ENCODE assay signal across 23 cellular contexts in the genomic region with DNA sequence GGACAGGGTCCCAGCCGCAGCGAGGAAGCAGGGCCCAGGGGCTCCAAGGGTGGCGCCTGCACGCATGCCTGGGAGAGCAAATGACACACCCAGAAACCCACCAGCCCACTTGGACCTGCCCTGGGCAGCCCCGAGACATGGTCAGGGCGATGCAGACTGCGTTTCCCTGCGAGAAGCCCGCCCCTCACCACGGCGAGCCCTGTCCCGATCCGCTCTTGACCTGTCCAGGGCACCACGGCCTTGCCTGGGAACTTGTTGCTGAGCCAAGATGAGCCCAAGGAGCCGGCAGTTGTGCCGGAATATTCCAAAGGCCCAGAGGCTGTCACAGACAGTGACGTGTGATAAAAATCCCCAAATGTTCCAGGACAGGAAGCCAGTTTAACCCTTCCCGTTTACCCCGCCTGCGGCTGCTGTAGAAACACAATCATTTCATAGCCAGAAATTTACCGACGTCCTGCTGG.
DNase-seq lines count a peak whose midpoint lies in the region; ATAC-seq and TF ChIP-seq lines count a peak whose summit lies in the region.
"Had no signal": no experiment of that assay in that cellular context is flagged by ENCODE, and none has a peak within 500 bp of the region (broad histone marks: within the 10 kb centered on the region; RNA-seq: fewer than 3 reads in every experiment).

No MANE protein-coding gene starts in this region.

- no peaks in the 10 kb centered on the region for H3K79me2 ChIP-seq in smooth muscle cell (ENCODE audit: low read depth)
- H3K79me2 ChIP-seq in neural progenitor cell (ENCODE audit: low read depth) = no peaks in the 10 kb centered on the region

- H3K4me1 ChIP-seq in breast epithelium (no peaks in the 10 kb centered on the region), right lobe of liver (no peaks in the 10 kb centered on the region), smooth muscle cell (ENCODE audit: low read depth) (peaks cover 8% of the 10 kb centered on the region), neural progenitor cell (no peaks in the 10 kb centered on the region)

- H3K4me1 Mint-ChIP-seq in neural progenitor cell = peaks cover 24% of the 10 kb centered on the region

- H3F3A ChIP-seq in smooth muscle cell (ENCODE audit: low read depth) (no peaks in the 10 kb centered on the region), neural progenitor cell (ENCODE audit: low read depth) (no peaks in the 10 kb centered on the region)

- H3K4me2 ChIP-seq in smooth muscle cell = no peak overlapping the region
- H3K4me2 ChIP-seq in neural progenitor cell = no peak overlapping the region

- TF ChIP-seq CTCF in breast epithelium (IDR thresholded peaks at IDR 0.05) (no peak), fibroblast of pulmonary artery (IDR thresholded peaks at IDR 0.05; ENCODE audit: low read length, missing control alignments) (no peak), right lobe of liver (IDR thresholded peaks at IDR 0.05) (no peak), smooth muscle cell (IDR thresholded peaks at IDR 0.05; ENCODE audit: borderline replicate concordance, insufficient read depth, poor library complexity, severe bottlenecking) (no peak), neural progenitor cell (IDR thresholded peaks at IDR 0.05) (no peak)

- H4K20me1 ChIP-seq in smooth muscle cell (ENCODE audit: low read depth) = no peaks in the 10 kb centered on the region
- H4K20me1 ChIP-seq in neural progenitor cell (ENCODE audit: low read depth) = no peaks in the 10 kb centered on the region

- H3K27ac Mint-ChIP-seq in neural progenitor cell = no peak overlapping the region
- H3K27ac Mint-ChIP-seq: activated naive CD8-positive, alpha-beta T cell treated with anti-CD3 and anti-CD28 coated beads for 36 hours; activated T-helper 1 cell treated with anti-CD3 and anti-CD28 coated beads, Interleukin-12 subunit alpha, Interleukin-12 subunit beta, Interleukin-2, Interleukin-4 antibody, amounts not matched to agents 30 ng/mL and 10 ng/mL and 1 ng/mL, durations not matched to agents 14 hours and 24 hours and 36 hours had no signal

- ATAC-seq in right lobe of liver = peak; percentile 43 to 61 (median 48)
- no peak for ATAC-seq in GM18858 (IDR thresholded peaks at IDR 0.05; ENCODE audit: unreplicated experiment)
- ATAC-seq: body of pancreas, GM12878 had no signal

- H3K27me3 ChIP-seq in breast epithelium (no peaks in the 10 kb centered on the region), right lobe of liver (no peaks in the 10 kb centered on the region), smooth muscle cell (ENCODE audit: low read depth) (no peaks in the 10 kb centered on the region), neural progenitor cell (no peaks in the 10 kb centered on the region)
- H3K27me3 ChIP-seq: body of pancreas had no signal

- H2AFZ ChIP-seq in smooth muscle cell (ENCODE audit: low read depth) = peak overlapping the region; percentile 55
- no peak overlapping the region for H2AFZ ChIP-seq in neural progenitor cell (replicated peaks)

- 61% methylated on average over 5 of the region's 22 CpGs for WGBS in right lobe of liver (ENCODE audit: insufficient coverage, low coverage, low lambda C conversion rate, missing lambda C conversion rate)
- 72% methylated on average over 22 of the region's 22 CpGs for WGBS in smooth muscle cell (ENCODE audit: low lambda C conversion rate)

- DNase-seq in breast epithelium (ENCODE audit: low spot score in 2 of 2) = no peak
- peak; percentile 74 for DNase-seq in fibroblast of pulmonary artery (ENCODE audit: low read depth)
- DNase-seq in right lobe of liver = no peak
- no peak for DNase-seq in smooth muscle cell (lab: John Stamatoyannopoulos, UW; ENCODE audit: unreplicated experiment)
- DNase-seq in hypothalamus (lab: John Stamatoyannopoulos, UW) = no peak
- DNase-seq in central memory CD4-positive, alpha-beta T cell = no peak
- DNase-seq in neural progenitor cell (ENCODE audit: low spot score) = no peak
- DNase-seq: activated CD8-positive, alpha-beta memory T cell treated with anti-CD3 and anti-CD28 coated beads for 24 hours; activated naive CD8-positive, alpha-beta T cell treated with anti-CD3 and anti-CD28 coated beads for 36 hours; AML-193; body of pancreas; effector CD8-positive, alpha-beta T cell; GF-D8; Kasumi-1; naive B cell; NCI-H1105; NCI-H2107; NCI-H526; T-helper 2 cell had no signal

- no peak overlapping the region for H3K4me3 Mint-ChIP-seq in neural progenitor cell
- H3K4me3 Mint-ChIP-seq: activated naive CD8-positive, alpha-beta T cell treated with anti-CD3 and anti-CD28 coated beads for 36 hours; activated T-helper 1 cell treated with anti-CD3 and anti-CD28 coated beads, Interleukin-12 subunit alpha, Interleukin-12 subunit beta, Interleukin-2, Interleukin-4 antibody, amounts not matched to agents 30 ng/mL and 10 ng/mL and 1 ng/mL, durations not matched to agents 14 hours and 24 hours and 36 hours; naive B cell had no signal

- peak overlapping the region; percentile 42 for H3K9ac ChIP-seq in smooth muscle cell (ENCODE audit: low read depth)
- no peak overlapping the region for H3K9ac ChIP-seq in neural progenitor cell

- H3K36me3 ChIP-seq in breast epithelium = no peaks in the 10 kb centered on the region
- H3K36me3 ChIP-seq in right lobe of liver = no peaks in the 10 kb centered on the region
- no peaks in the 10 kb centered on the region for H3K36me3 ChIP-seq in smooth muscle cell (ENCODE audit: low read depth)
- H3K36me3 ChIP-seq in neural progenitor cell = no peaks in the 10 kb centered on the region
- H3K36me3 ChIP-seq: thoracic aorta had no signal

- H3K27ac ChIP-seq in breast epithelium = peak overlapping the region; percentile 51 to 60
- peak overlapping the region in 2 of 3 donors; percentile 49 to 58 for H3K27ac ChIP-seq in right lobe of liver
- H3K27ac ChIP-seq in smooth muscle cell (ENCODE audit: low read depth) = peak overlapping the region; percentile 37
- no peak overlapping the region for H3K27ac ChIP-seq in neural progenitor cell
- H3K27ac ChIP-seq: thoracic aorta had no signal

- no peaks in the 10 kb centered on the region for H3K36me3 Mint-ChIP-seq in neural progenitor cell
- H3K36me3 Mint-ChIP-seq: naive B cell had no signal

- TF ChIP-seq POLR2A in breast epithelium (IDR thresholded peaks at IDR 0.05) = no peak
- no peak for TF ChIP-seq POLR2A in right lobe of liver (IDR thresholded peaks at IDR 0.05)

- peaks cover 13% of the 10 kb centered on the region for H3K27me3 Mint-ChIP-seq in neural progenitor cell (ENCODE audit: insufficient read depth, low read depth)
- H3K27me3 Mint-ChIP-seq: activated naive CD8-positive, alpha-beta T cell treated with anti-CD3 and anti-CD28 coated beads for 36 hours; naive B cell had no signal

- no peaks in the 10 kb centered on the region for H3K9me3 Mint-ChIP-seq in neural progenitor cell
- H3K9me3 Mint-ChIP-seq: activated naive CD8-positive, alpha-beta T cell treated with anti-CD3 and anti-CD28 coated beads for 36 hours; activated T-helper 1 cell treated with anti-CD3 and anti-CD28 coated beads, Interleukin-12 subunit alpha, Interleukin-12 subunit beta, Interleukin-2, Interleukin-4 antibody, amounts not matched to agents 30 ng/mL and 10 ng/mL and 1 ng/mL, durations not matched to agents 14 hours and 24 hours and 36 hours; naive B cell had no signal

- intact Hi-C loops in breast epithelium (cut with DNase I; ENCODE audit: low total_unique reads) = no loop called here
- intact Hi-C loops in right lobe of liver (cut with DNase I) = no loop called here

- H3K4me3 ChIP-seq in breast epithelium = no peak overlapping the region
- H3K4me3 ChIP-seq in fibroblast of pulmonary artery (replicated peaks; ENCODE audit: low read depth, low read length) = no peak overlapping the region
- no peak overlapping the region for H3K4me3 ChIP-seq in right lobe of liver
- no peak overlapping the region for H3K4me3 ChIP-seq in smooth muscle cell
- H3K4me3 ChIP-seq in neural progenitor cell = no peak overlapping the region
- H3K4me3 ChIP-seq: body of pancreas, GM12878, thoracic aorta had no signal

- H3K9me3 ChIP-seq in breast epithelium = no peaks in the 10 kb centered on the region
- no peaks in the 10 kb centered on the region for H3K9me3 ChIP-seq in right lobe of liver
- no peaks in the 10 kb centered on the region for H3K9me3 ChIP-seq in smooth muscle cell (replicated peaks; ENCODE audit: low read depth)
- no peaks in the 10 kb centered on the region for H3K9me3 ChIP-seq in neural progenitor cell (ENCODE audit: low read depth)
- H3K9me3 ChIP-seq: body of pancreas, thoracic aorta had no signal
